ENCODE assay signal across 11 cellular contexts in genomic region chr15:41923424-41923999, GRCh38.
"Had no signal": no experiment of that assay in that cellular context is flagged by ENCODE, and none has a peak within 500 bp of the region (broad histone marks: within the 10 kb centered on the region; RNA-seq: fewer than 3 reads in every experiment).

No MANE protein-coding gene starts in this region.

- DNase-seq: esophagus squamous epithelium; foreskin melanocyte; kidney; retina; stimulated activated naive CD4-positive, alpha-beta T cell; trophoblast cell had no signal

- H3K36me3 Mint-ChIP-seq: mesothelial cell of epicardium had no signal

- H3K79me2 ChIP-seq: parathyroid adenoma had no signal

- H3K4me3 ChIP-seq: esophagus squamous epithelium had no signal

- H3K27me3 ChIP-seq: esophagus squamous epithelium had no signal

- H3K27ac ChIP-seq: esophagus squamous epithelium, parathyroid adenoma had no signal

- H3K9me3 Mint-ChIP-seq: activated naive CD4-positive, alpha-beta T cell treated with anti-CD3 and anti-CD28 coated beads, Interleukin-2, amount 50 U/mL, for 72 hours; mesothelial cell of epicardium; WTC11 had no signal

- H3K4me1 ChIP-seq: parathyroid adenoma had no signal

- H2AFZ ChIP-seq: parathyroid adenoma had no signal

- H3K27ac Mint-ChIP-seq: activated naive CD4-positive, alpha-beta T cell treated with anti-CD3 and anti-CD28 coated beads, Interleukin-2, amount 50 U/mL, for 72 hours; mesothelial cell of epicardium had no signal

- ATAC-seq: activated naive CD4-positive, alpha-beta T cell treated with anti-CD3 and anti-CD28 coated beads, Interleukin-2, amount 50 U/mL, for 72 hours; SK-N-SH treated with all-trans-retinoic acid at 6 μM for 48 hours; WTC11 had no signal

- H3K9me3 ChIP-seq: esophagus squamous epithelium had no signal

- H3K9ac ChIP-seq: parathyroid adenoma had no signal

- H3K4me3 Mint-ChIP-seq: mesothelial cell of epicardium, WTC11 had no signal
